19 cellular contexts compared by ENCODE assay signal in genomic region chr11:7968686-7969085, GRCh38. TPM values are rescaled to one million over a fixed set of nuclear protein-coding genes. Genes with fewer than 3 reads are reported as not detected.
A peak's percentile ranks its signal among the peaks of the same experiment; 100 is the strongest.
DNase-seq lines count a peak whose midpoint lies in the region; ATAC-seq and TF ChIP-seq lines count a peak whose summit lies in the region.
"Had no signal": no experiment of that assay in that cellular context is flagged by ENCODE, and none has a peak within 500 bp of the region (broad histone marks: within the 10 kb centered on the region; RNA-seq: fewer than 3 reads in every experiment).

No MANE protein-coding gene starts in this region.

- no peaks in the 10 kb centered on the region for H3K79me1 ChIP-seq in mesendoderm (ENCODE audit: low read length)

- H2BK120ac ChIP-seq in mesendoderm (ENCODE audit: low read depth, low read length): no peak overlapping the region

- no peaks in the 10 kb centered on the region for H3K9me3 Mint-ChIP-seq in HFFc6
- H3K9me3 Mint-ChIP-seq in type B pancreatic cell: no peaks in the 10 kb centered on the region

- H3K4me3 ChIP-seq in adipocyte (ENCODE audit: low read length) (no peak overlapping the region), mesendoderm (ENCODE audit: low read length) (no peak overlapping the region), esophagus squamous epithelium (no peak overlapping the region)
- H3K4me3 ChIP-seq: PC-9, SK-N-MC had no signal

- no peak overlapping the region for H4K5ac ChIP-seq in mesendoderm (ENCODE audit: low read length)

- H3K4me1 Mint-ChIP-seq in HFFc6 (ENCODE audit: low read depth): peaks cover 86% of the 10 kb centered on the region
- no peaks in the 10 kb centered on the region for H3K4me1 Mint-ChIP-seq in type B pancreatic cell (ENCODE audit: unreplicated experiment)

- no peak for TF ChIP-seq POLR2A in esophagus squamous epithelium (IDR thresholded peaks at IDR 0.05)

- H3K9ac ChIP-seq in adipocyte (ENCODE audit: low read length) (peak overlapping the region; percentile 35), mesendoderm (ENCODE audit: low read length) (no peak overlapping the region)

- H3K27me3 ChIP-seq in adipocyte (replicated peaks; ENCODE audit: control insufficient read depth, insufficient read depth, low read length) (no peaks in the 10 kb centered on the region), mesendoderm (ENCODE audit: insufficient read depth, low read length, poor library complexity) (no peaks in the 10 kb centered on the region), esophagus squamous epithelium (no peaks in the 10 kb centered on the region)

- no CpG with 5 or more reads among the region's 2 CpGs for WGBS in mesendoderm (ENCODE audit: extremely low coverage, insufficient coverage, low lambda C conversion rate)
- 62 to 63% methylated on average over 2 of the region's 2 CpGs for WGBS in esophagus squamous epithelium, 2 donors

- H2BK15ac ChIP-seq in mesendoderm (replicated peaks; ENCODE audit: low read depth): no peak overlapping the region

- no peak overlapping the region for H3K4me2 ChIP-seq in mesendoderm (ENCODE audit: low read length)
- H3K4me2 ChIP-seq: PC-9 had no signal

- H3K27ac Mint-ChIP-seq in HFFc6: peak overlapping the region; percentile 99
- H3K27ac Mint-ChIP-seq in type B pancreatic cell: peak overlapping the region; percentile 7

- DNase-seq in HFFc6 (peak; percentile 20), adipocyte (ENCODE audit: low read depth) (peak; percentile 70), mesendoderm (peak; percentile 9), type B pancreatic cell (ENCODE audit: extremely low spot score, unreplicated experiment) (no peak), hypothalamus (lab: John Stamatoyannopoulos, UW) (no peak), NCI-H2107 (lab: John Stamatoyannopoulos, UW) (no peak), esophagus squamous epithelium (lab: John Stamatoyannopoulos, UW) (no peak), sciatic nerve (ENCODE audit: low spot score) (no peak)
- DNase-seq: ACHN, COR-L47, KG1, NCI-H1436 treated with DMSO at 0.1 percent for 48 hours, NCI-H2081, NCI-H510A treated with DMSO at 0.1 percent for 48 hours, NCI-H82, PC-9 had no signal

- peaks cover 43% of the 10 kb centered on the region for H3K4me1 ChIP-seq in adipocyte (ENCODE audit: control insufficient read depth, insufficient read depth, low read length)
- peaks cover 1% of the 10 kb centered on the region for H3K4me1 ChIP-seq in mesendoderm (ENCODE audit: control insufficient read depth, low read depth, low read length)
- H3K4me1 ChIP-seq in esophagus squamous epithelium: no peaks in the 10 kb centered on the region

- H3K56ac ChIP-seq in mesendoderm (ENCODE audit: low read length): no peak overlapping the region

- H3K27ac ChIP-seq in mesendoderm (ENCODE audit: low read depth, low read length) (no peak overlapping the region), esophagus squamous epithelium (no peak overlapping the region)
- H3K27ac ChIP-seq: PC-9, SK-N-MC had no signal

- H3K9me3 ChIP-seq in adipocyte (ENCODE audit: control insufficient read depth, low read length) (no peaks in the 10 kb centered on the region), esophagus squamous epithelium (no peaks in the 10 kb centered on the region)

- H3K27me3 Mint-ChIP-seq in HFFc6 (ENCODE audit: insufficient read depth) (no peaks in the 10 kb centered on the region), type B pancreatic cell (peaks cover 10% of the 10 kb centered on the region)

- H3K18ac ChIP-seq in mesendoderm (ENCODE audit: low read length): no peak overlapping the region

- intact Hi-C loops in esophagus squamous epithelium (cut with DNase I): no loop called here
- intact Hi-C loops in sciatic nerve (cut with DNase I): no loop called here

- no peak overlapping the region for H4K8ac ChIP-seq in mesendoderm (ENCODE audit: low read depth, low read length)

- no peak overlapping the region for H3K23ac ChIP-seq in mesendoderm (ENCODE audit: low read length)

- ATAC-seq in sciatic nerve: no peak
- ATAC-seq: HCT116 had no signal

- H3K79me2 ChIP-seq in mesendoderm (ENCODE audit: control insufficient read depth, insufficient read depth, low read length): no peaks in the 10 kb centered on the region

- H3K36me3 ChIP-seq in adipocyte (ENCODE audit: control insufficient read depth, insufficient read depth, low read length, severe bottlenecking): no peaks in the 10 kb centered on the region
- H3K36me3 ChIP-seq in mesendoderm (ENCODE audit: control insufficient read depth, insufficient read depth, low read length): no peaks in the 10 kb centered on the region
- H3K36me3 ChIP-seq in esophagus squamous epithelium: no peaks in the 10 kb centered on the region

- no peak overlapping the region for H2BK5ac ChIP-seq in mesendoderm (ENCODE audit: low read length)

- H3K4me3 Mint-ChIP-seq in HFFc6 (peak overlapping the region; percentile 33), type B pancreatic cell (no peak overlapping the region)

- H3K36me3 Mint-ChIP-seq in HFFc6 (ENCODE audit: low read depth) (peaks cover 5% of the 10 kb centered on the region; the same call in 1 of the 2 replicates), type B pancreatic cell (no peaks in the 10 kb centered on the region)

- no peak overlapping the region for H3K4ac ChIP-seq in mesendoderm (ENCODE audit: low read depth, low read length)

- H2AK5ac ChIP-seq in mesendoderm (ENCODE audit: low read length): no peak overlapping the region

- TF ChIP-seq CTCF in HFFc6 (IDR thresholded peaks at IDR 0.05) (no peak), type B pancreatic cell (conservative IDR thresholded peaks at IDR 0.05) (no peak), esophagus squamous epithelium (IDR thresholded peaks at IDR 0.05) (no peak)

RNA-seq across cellular contexts. Expression of gene NLRP10, which starts 3.4 kb away (rescaled TPM):
- 10 to 100 TPM in 2 of 6 experiments, 1 to 10 TPM in 4; 5.9 to 23.8 (median 7.5) TPM for total RNA-seq in HFFc6 (2021; fragmentation: NEBNext Ultra II Directional; extraction: Animal tissue kit (Norgen Biotek cat#: 25700))
- polyA plus RNA-seq in mesendoderm (2013, experiment 1 of 2): 0.04 TPM
- polyA plus RNA-seq in mesendoderm (2013, experiment 2 of 2): 0.04 TPM
- 0.24 TPM in 1 of 2 replicates, not detected in the other for total RNA-seq in type B pancreatic cell (ENCODE audit: low replicate concordance)
- total RNA-seq in esophagus squamous epithelium: not detected
- not detected for total RNA-seq in sciatic nerve

RNA-seq across cellular contexts. Expression of gene EIF3F, which starts 18.5 kb away (rescaled TPM):
- 100 to 1,000 TPM; 312 to 407 (median 344) TPM for total RNA-seq in HFFc6 (2021; fragmentation: NEBNext Ultra II Directional; extraction: Animal tissue kit (Norgen Biotek cat#: 25700))
- polyA plus RNA-seq in mesendoderm (2013, experiment 1 of 2): 498 TPM
- polyA plus RNA-seq in mesendoderm (2013, experiment 2 of 2): 521 TPM
- total RNA-seq in type B pancreatic cell (ENCODE audit: low replicate concordance): 256 and 324 TPM in 2 replicates
- 100 to 1,000 TPM; 156 to 237 (median 204) TPM for total RNA-seq in esophagus squamous epithelium
- 164 TPM for total RNA-seq in sciatic nerve

RNA-seq across cellular contexts. Expression of gene OR10A3, which starts 27.2 kb away (rescaled TPM):
- total RNA-seq in HFFc6 (2021; fragmentation: NEBNext Ultra II Directional; extraction: Animal tissue kit (Norgen Biotek cat#: 25700)): under 1 TPM in 2 of 6 experiments, not detected in 4; 0.12 to 0.17 TPM
- not detected for polyA plus RNA-seq in mesendoderm (2013, experiment 1 of 2)
- polyA plus RNA-seq in mesendoderm (2013, experiment 2 of 2): not detected
- total RNA-seq in type B pancreatic cell (ENCODE audit: low replicate concordance) (not detected in 2 replicates), esophagus squamous epithelium (not detected), sciatic nerve (not detected)
- total RNA-seq: Daoy, PC-9 had no signal

RNA-seq across cellular contexts. Expression of gene OR10A6, which starts 37.6 kb away (rescaled TPM):
- under 1 TPM in 5 of 6 experiments, not detected in 1; 0.05 to 0.28 (median 0.14) TPM for total RNA-seq in HFFc6 (2021; fragmentation: NEBNext Ultra II Directional; extraction: Animal tissue kit (Norgen Biotek cat#: 25700))
- polyA plus RNA-seq in mesendoderm (2013, experiment 1 of 2): not detected
- not detected for polyA plus RNA-seq in mesendoderm (2013, experiment 2 of 2)
- not detected in 2 replicates for total RNA-seq in type B pancreatic cell (ENCODE audit: low replicate concordance)
- total RNA-seq in esophagus squamous epithelium: not detected
- not detected for total RNA-seq in sciatic nerve
- total RNA-seq: Daoy, PC-9 had no signal

Comparison
In these comparisons a context has a peak if more than half of its experiments do, and no peak if none do; other contexts are left out.
1. DNase-seq: peak in HFFc6 (single experiment), adipocyte (single experiment) and mesendoderm (single experiment); none in type B pancreatic cell (single experiment), hypothalamus (0 of 51), NCI-H2107 (single experiment), esophagus squamous epithelium (single experiment) and sciatic nerve (single experiment).